ENCODE assay signal across 3 cellular contexts in genomic region chr4:1230971-1231636, GRCh38.
TF ChIP-seq lines count a peak whose summit lies in the region.

No MANE protein-coding gene starts in this region.

TF ChIP-seq in HepG2, 621 proteins besides CTCF, POLR2A, EP300 and RAD21:
- TF ChIP-seq AGO2 (optimal IDR thresholded peaks at IDR 0.05; ENCODE audit: low read depth, low read length) = peak; percentile 83
- TF ChIP-seq ONECUT2 (CRISPR knock-in tag; IDR thresholded peaks at IDR 0.05) = no peak

TF ChIP-seq in H1, 55 proteins besides CTCF, POLR2A, EP300 and RAD21:
- TF ChIP-seq BCL11A (IDR thresholded peaks at IDR 0.05; ENCODE audit: low read depth in 2 of 2, low read length in 2 of 2) (no peak), TAF1 (IDR thresholded peaks at IDR 0.05; ENCODE audit: low read depth, low read length) (no peak), GTF2F1 (IDR thresholded peaks at IDR 0.05; ENCODE audit: borderline replicate concordance, low read depth, low read length) (no peak), CHD1 (IDR thresholded peaks at IDR 0.05; ENCODE audit: low read depth, low read length) (no peak), EGR1 (IDR thresholded peaks at IDR 0.05; ENCODE audit: borderline replicate concordance, low read depth, low read length) (0 out of 2 replicates have a peak, but pooled peaks have one; percentile 62), RFX5 (IDR thresholded peaks at IDR 0.05; ENCODE audit: borderline replicate concordance, low read depth, low read length) (no peak), RNF2 (IDR thresholded peaks at IDR 0.05; ENCODE audit: borderline replicate concordance, low read depth, low read length, missing control alignments, poor library complexity, severe bottlenecking) (no peak)

TF ChIP-seq in GM12891, 5 proteins besides CTCF, POLR2A, EP300 and RAD21:
- TF ChIP-seq POLR2AphosphoS5 (IDR thresholded peaks at IDR 0.05; ENCODE audit: low read depth, low read length) (no peak), PAX5 (IDR thresholded peaks at IDR 0.05; ENCODE audit: insufficient read depth, low read length, severe bottlenecking) (no peak), POU2F2 (IDR thresholded peaks at IDR 0.05; ENCODE audit: low read depth, low read length) (no peak), TAF1 (IDR thresholded peaks at IDR 0.05; ENCODE audit: low read depth, low read length) (no peak), SPI1 (IDR thresholded peaks at IDR 0.05; ENCODE audit: low read depth, low read length) (no peak)
